In the genomic region with DNA sequence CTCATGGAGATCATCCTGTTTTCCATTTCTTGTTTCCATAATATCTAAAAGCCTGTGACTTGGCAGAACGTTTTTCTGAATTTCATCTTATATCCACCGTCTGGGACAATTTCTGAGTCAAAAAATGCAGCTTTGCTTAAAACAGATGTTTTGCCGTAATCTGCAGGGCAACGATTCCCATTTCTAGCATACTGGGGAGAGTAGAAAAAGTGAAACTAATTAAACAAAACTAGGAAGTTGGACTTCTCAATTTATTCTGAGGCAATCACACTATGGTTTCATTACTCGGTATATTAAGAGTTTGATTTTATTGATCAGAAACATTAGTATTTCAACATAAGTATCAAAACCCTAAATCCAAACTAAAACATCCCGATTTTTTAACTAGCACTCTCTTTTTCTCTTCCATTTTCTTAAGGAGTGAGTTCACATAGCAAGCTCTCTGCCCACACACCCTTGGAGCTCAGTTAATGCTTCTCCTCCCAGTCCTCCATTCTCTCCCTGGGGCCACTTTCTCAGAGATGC, we compare ENCODE assay signal across 1 cellular context.
TF ChIP-seq lines count a peak whose summit lies in the region.

No MANE protein-coding gene starts in this region.

TF ChIP-seq in GM23338, 12 proteins besides CTCF, POLR2A, EP300 and RAD21 (continued from another document):
- TF ChIP-seq, protein P1, sequence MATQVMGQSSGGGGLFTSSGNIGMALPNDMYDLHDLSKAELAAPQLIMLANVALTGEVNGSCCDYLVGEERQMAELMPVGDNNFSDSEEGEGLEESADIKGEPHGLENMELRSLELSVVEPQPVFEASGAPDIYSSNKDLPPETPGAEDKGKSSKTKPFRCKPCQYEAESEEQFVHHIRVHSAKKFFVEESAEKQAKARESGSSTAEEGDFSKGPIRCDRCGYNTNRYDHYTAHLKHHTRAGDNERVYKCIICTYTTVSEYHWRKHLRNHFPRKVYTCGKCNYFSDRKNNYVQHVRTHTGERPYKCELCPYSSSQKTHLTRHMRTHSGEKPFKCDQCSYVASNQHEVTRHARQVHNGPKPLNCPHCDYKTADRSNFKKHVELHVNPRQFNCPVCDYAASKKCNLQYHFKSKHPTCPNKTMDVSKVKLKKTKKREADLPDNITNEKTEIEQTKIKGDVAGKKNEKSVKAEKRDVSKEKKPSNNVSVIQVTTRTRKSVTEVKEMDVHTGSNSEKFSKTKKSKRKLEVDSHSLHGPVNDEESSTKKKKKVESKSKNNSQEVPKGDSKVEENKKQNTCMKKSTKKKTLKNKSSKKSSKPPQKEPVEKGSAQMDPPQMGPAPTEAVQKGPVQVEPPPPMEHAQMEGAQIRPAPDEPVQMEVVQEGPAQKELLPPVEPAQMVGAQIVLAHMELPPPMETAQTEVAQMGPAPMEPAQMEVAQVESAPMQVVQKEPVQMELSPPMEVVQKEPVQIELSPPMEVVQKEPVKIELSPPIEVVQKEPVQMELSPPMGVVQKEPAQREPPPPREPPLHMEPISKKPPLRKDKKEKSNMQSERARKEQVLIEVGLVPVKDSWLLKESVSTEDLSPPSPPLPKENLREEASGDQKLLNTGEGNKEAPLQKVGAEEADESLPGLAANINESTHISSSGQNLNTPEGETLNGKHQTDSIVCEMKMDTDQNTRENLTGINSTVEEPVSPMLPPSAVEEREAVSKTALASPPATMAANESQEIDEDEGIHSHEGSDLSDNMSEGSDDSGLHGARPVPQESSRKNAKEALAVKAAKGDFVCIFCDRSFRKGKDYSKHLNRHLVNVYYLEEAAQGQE (IDR thresholded peaks at IDR 0.05; ENCODE audit: unreplicated experiment): no peak
- no peak for TF ChIP-seq EZH2 (IDR thresholded peaks at IDR 0.05; ENCODE audit: low read depth, unreplicated experiment)
- no peak for TF ChIP-seq ZNF331 (CRISPR knock-in tag; IDR thresholded peaks at IDR 0.05; ENCODE audit: low read depth)
- TF ChIP-seq, protein P2, sequence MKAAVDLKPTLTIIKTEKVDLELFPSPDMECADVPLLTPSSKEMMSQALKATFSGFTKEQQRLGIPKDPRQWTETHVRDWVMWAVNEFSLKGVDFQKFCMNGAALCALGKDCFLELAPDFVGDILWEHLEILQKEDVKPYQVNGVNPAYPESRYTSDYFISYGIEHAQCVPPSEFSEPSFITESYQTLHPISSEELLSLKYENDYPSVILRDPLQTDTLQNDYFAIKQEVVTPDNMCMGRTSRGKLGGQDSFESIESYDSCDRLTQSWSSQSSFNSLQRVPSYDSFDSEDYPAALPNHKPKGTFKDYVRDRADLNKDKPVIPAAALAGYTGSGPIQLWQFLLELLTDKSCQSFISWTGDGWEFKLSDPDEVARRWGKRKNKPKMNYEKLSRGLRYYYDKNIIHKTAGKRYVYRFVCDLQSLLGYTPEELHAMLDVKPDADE (IDR thresholded peaks at IDR 0.05): no peak
- TF ChIP-seq EZH2phosphoT487 (IDR thresholded peaks at IDR 0.05; ENCODE audit: unreplicated experiment): no peak
- TF ChIP-seq, protein P3, sequence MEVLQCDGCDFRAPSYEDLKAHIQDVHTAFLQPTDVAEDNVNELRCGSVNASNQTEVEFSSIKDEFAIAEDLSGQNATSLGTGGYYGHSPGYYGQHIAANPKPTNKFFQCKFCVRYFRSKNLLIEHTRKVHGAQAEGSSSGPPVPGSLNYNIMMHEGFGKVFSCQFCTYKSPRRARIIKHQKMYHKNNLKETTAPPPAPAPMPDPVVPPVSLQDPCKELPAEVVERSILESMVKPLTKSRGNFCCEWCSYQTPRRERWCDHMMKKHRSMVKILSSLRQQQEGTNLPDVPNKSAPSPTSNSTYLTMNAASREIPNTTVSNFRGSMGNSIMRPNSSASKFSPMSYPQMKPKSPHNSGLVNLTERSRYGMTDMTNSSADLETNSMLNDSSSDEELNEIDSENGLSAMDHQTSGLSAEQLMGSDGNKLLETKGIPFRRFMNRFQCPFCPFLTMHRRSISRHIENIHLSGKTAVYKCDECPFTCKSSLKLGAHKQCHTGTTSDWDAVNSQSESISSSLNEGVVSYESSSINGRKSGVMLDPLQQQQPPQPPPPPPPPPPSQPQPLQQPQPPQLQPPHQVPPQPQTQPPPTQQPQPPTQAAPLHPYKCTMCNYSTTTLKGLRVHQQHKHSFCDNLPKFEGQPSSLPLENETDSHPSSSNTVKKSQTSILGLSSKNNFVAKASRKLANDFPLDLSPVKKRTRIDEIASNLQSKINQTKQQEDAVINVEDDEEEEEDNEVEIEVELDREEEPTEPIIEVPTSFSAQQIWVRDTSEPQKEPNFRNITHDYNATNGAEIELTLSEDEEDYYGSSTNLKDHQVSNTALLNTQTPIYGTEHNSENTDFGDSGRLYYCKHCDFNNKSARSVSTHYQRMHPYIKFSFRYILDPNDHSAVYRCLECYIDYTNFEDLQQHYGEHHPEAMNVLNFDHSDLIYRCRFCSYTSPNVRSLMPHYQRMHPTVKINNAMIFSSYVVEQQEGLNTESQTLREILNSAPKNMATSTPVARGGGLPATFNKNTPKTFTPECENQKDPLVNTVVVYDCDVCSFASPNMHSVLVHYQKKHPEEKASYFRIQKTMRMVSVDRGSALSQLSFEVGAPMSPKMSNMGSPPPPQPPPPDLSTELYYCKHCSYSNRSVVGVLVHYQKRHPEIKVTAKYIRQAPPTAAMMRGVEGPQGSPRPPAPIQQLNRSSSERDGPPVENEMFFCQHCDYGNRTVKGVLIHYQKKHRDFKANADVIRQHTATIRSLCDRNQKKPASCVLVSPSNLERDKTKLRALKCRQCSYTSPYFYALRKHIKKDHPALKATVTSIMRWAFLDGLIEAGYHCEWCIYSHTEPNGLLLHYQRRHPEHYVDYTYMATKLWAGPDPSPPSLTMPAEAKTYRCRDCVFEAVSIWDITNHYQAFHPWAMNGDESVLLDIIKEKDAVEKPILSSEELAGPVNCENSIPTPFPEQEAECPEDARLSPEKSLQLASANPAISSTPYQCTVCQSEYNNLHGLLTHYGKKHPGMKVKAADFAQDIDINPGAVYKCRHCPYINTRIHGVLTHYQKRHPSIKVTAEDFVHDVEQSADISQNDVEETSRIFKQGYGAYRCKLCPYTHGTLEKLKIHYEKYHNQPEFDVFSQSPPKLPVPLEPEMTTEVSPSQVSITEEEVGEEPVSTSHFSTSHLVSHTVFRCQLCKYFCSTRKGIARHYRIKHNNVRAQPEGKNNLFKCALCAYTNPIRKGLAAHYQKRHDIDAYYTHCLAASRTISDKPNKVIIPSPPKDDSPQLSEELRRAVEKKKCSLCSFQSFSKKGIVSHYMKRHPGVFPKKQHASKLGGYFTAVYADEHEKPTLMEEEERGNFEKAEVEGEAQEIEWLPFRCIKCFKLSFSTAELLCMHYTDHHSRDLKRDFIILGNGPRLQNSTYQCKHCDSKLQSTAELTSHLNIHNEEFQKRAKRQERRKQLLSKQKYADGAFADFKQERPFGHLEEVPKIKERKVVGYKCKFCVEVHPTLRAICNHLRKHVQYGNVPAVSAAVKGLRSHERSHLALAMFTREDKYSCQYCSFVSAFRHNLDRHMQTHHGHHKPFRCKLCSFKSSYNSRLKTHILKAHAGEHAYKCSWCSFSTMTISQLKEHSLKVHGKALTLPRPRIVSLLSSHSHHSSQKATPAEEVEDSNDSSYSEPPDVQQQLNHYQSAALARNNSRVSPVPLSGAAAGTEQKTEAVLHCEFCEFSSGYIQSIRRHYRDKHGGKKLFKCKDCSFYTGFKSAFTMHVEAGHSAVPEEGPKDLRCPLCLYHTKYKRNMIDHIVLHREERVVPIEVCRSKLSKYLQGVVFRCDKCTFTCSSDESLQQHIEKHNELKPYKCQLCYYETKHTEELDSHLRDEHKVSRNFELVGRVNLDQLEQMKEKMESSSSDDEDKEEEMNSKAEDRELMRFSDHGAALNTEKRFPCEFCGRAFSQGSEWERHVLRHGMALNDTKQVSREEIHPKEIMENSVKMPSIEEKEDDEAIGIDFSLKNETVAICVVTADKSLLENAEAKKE (CRISPR knock-in tag; IDR thresholded peaks at IDR 0.05): no peak
- TF ChIP-seq POLR2AphosphoS5 (IDR thresholded peaks at IDR 0.05; ENCODE audit: low read depth): no peak
- no peak for TF ChIP-seq STAT1 (IDR thresholded peaks at IDR 0.05; ENCODE audit: unreplicated experiment)
- no peak for TF ChIP-seq CREB1 (CRISPR knock-in tag; IDR thresholded peaks at IDR 0.05; ENCODE audit: low read depth)
- TF ChIP-seq JUNB (IDR thresholded peaks at IDR 0.05; ENCODE audit: unreplicated experiment): no peak
- TF ChIP-seq ZNF114 (CRISPR knock-in tag; IDR thresholded peaks at IDR 0.05): no peak
